30 cellular contexts compared by ENCODE assay signal in genomic region chr12:95974358-95974757, GRCh38. TPM values are rescaled to one million over a fixed set of nuclear protein-coding genes. Genes with fewer than 3 reads are reported as not detected.
"Had no signal": no experiment of that assay in that cellular context is flagged by ENCODE, and none has a peak within 500 bp of the region (broad histone marks: within the 10 kb centered on the region; RNA-seq: fewer than 3 reads in every experiment).

No MANE protein-coding gene starts in this region.

- H3K27ac ChIP-seq: ascending aorta, coronary artery, dorsolateral prefrontal cortex, foreskin keratinocyte, gastrocnemius medialis had no signal

- H3K4me3 ChIP-seq: ascending aorta, coronary artery, dorsolateral prefrontal cortex, gastrocnemius medialis had no signal

- H3K27me3 ChIP-seq: ascending aorta, dorsolateral prefrontal cortex, foreskin keratinocyte, gastrocnemius medialis had no signal

- FAIRE-seq: bronchial epithelial cell had no signal

- H3K9me3 ChIP-seq: ascending aorta, gastrocnemius medialis had no signal

- H3K4me1 ChIP-seq: ascending aorta, foreskin keratinocyte, gastrocnemius medialis had no signal

- H3K36me3 ChIP-seq: ascending aorta, gastrocnemius medialis, WERI-Rb-1 had no signal

- DNase-seq: activated CD4-positive, alpha-beta memory T cell treated with anti-CD3 and anti-CD28 coated beads for 36 hours; activated CD4-positive, alpha-beta T cell treated with anti-CD3 and anti-CD28 coated beads for 36 hours; activated CD4-positive, alpha-beta T cell treated with anti-CD3 and anti-CD28 coated beads, Interleukin-2, amount 10 ng/mL, durations not matched to agents 24 days and 14 days; activated CD4-positive, CD25-positive, alpha-beta regulatory T cell; activated CD4-positive, CD25-positive, alpha-beta regulatory T cell treated with anti-CD3 and anti-CD28 coated beads, Interleukin-2, amount 50 U/mL, for 72 hours; activated CD8-positive, alpha-beta memory T cell treated with anti-CD3 and anti-CD28 coated beads, Interleukin-2, amount 10 ng/mL, durations not matched to agents 7 days and 5 days; activated CD8-positive, alpha-beta memory T cell treated with anti-CD3 and anti-CD28 coated beads, Interleukin-2, amount 50 U/mL, for 4 hours; activated CD8-positive, alpha-beta T cell treated with anti-CD3 and anti-CD28 coated beads, Interleukin-2, amount 10 ng/mL, durations not matched to agents 7 days and 5 days; activated effector memory CD4-positive, alpha-beta T cell treated with anti-CD3 and anti-CD28 coated beads, Interleukin-2, amount 50 U/mL, for 16 hours; activated naive CD4-positive, alpha-beta T cell treated with anti-CD3 and anti-CD28 coated beads, Interleukin-2, amount 10 ng/mL, durations not matched to agents 7 days and 5 days; activated naive CD8-positive, alpha-beta T cell treated with anti-CD3 and anti-CD28 coated beads, Interleukin-2, amount 10 ng/mL, durations not matched to agents 7 days and 5 days; activated T-cell treated with anti-CD3 and anti-CD28 coated beads, Interleukin-2, amount 50 U/mL, for 1 hour; activated T-cell treated with anti-CD3 and anti-CD28 coated beads, Interleukin-2, amount 50 U/mL, for 48 hours; dorsolateral prefrontal cortex; effector memory CD4-positive, alpha-beta T cell; foreskin keratinocyte; gastrocnemius medialis; glutamatergic neuron; T-helper 1 cell; T-helper 17 cell; T1000; WERI-Rb-1 had no signal

RNA-seq across cellular contexts. Expression of gene AMDHD1, which starts 31.2 kb away (rescaled TPM):
- total RNA-seq: bronchial epithelial cell, epithelial cell of proximal tubule had no signal

RNA-seq across cellular contexts. Expression of gene CCDC38, which starts 31.9 kb away (rescaled TPM):
- total RNA-seq: activated CD4-positive, alpha-beta T cell treated with anti-CD3 and anti-CD28 coated beads, Interleukin-2, amount 10 ng/mL, durations not matched to agents 24 days and 14 days; activated CD8-positive, alpha-beta T cell treated with anti-CD3 and anti-CD28 coated beads, Interleukin-2, amount 10 ng/mL, durations not matched to agents 7 days and 5 days; activated T-helper 1 cell treated with anti-CD3 and anti-CD28 coated beads, Interleukin-12 subunit alpha, Interleukin-12 subunit beta, Interleukin-2, Interleukin-4 antibody, amounts not matched to agents 30 ng/mL and 10 ng/mL and 1 ng/mL, durations not matched to agents 14 hours and 24 hours and 36 hours; ascending aorta; bronchial epithelial cell; cardiac septum; cerebellum; esophagus mucosa; foreskin keratinocyte; gastrocnemius medialis had no signal
- polyA plus RNA-seq: foreskin keratinocyte had no signal
